In the genomic region with DNA sequence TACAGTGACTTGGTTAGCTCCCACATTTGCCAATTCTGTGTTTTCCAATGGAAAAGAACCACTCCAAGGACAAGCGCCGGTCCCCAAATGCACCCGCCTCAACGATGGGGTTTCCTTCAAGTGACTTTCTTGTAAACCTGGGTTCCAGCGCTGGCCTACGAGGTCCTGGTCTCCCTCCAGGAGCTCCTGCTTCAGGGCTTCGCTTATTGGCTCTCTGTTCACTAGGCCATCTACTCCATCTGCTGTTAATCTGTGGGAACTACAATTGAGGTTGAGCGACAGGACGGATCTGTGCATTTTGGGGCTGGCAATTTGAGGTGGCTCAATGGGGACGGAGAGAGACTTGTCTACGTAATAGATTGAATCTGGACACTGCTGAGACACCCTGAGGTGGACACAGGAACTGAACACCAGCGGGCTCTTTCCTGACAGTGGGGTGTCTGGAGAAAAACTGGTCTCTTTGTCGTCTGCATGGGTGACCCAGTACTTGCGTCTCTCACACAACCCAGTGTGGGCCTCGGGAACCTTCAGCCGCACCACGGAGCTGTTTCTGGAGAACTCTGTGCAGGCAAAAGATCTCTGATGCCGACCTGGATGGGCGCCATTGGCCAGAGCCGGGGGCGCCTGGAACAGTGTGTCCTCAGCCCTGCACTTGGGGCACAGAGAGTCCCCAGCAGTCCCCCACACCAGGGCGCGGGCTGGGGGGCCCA, we compare ENCODE assay signal across 8 cellular contexts.
A peak's percentile ranks its signal among the peaks of the same experiment; 100 is the strongest.
DNase-seq lines count a peak whose midpoint lies in the region; ATAC-seq and TF ChIP-seq lines count a peak whose summit lies in the region.

No MANE protein-coding gene starts in this region.

- no peak overlapping the region for H3K27ac ChIP-seq in tibial nerve

- H3K4me1 ChIP-seq in tibial nerve: no peaks in the 10 kb centered on the region

- peaks cover 14% of the 10 kb centered on the region for H3K4me1 Mint-ChIP-seq in chondrocyte (ENCODE audit: low read depth)
- no peaks in the 10 kb centered on the region for H3K4me1 Mint-ChIP-seq in activated naive CD8-positive, alpha-beta T cell treated with anti-CD3 and anti-CD28 coated beads, Interleukin-2, amount 50 U/mL, for 24 hours

- TF ChIP-seq CTCF in chondrocyte (IDR thresholded peaks at IDR 0.05) (peak; percentile 88), tibial nerve (IDR thresholded peaks at IDR 0.05) (peak; percentile 21 to 55 (median 37))

- no peaks in the 10 kb centered on the region for H3K27me3 Mint-ChIP-seq in chondrocyte (ENCODE audit: low read depth)
- peaks cover 2% of the 10 kb centered on the region for H3K27me3 Mint-ChIP-seq in activated naive CD8-positive, alpha-beta T cell treated with anti-CD3 and anti-CD28 coated beads, Interleukin-2, amount 50 U/mL, for 24 hours

- DNase-seq in D341Med (ENCODE audit: low spot score): peak; percentile 15
- peak; percentile 73 for DNase-seq in NCI-H82 (lab: John Stamatoyannopoulos, UW)
- DNase-seq in chondrocyte (ENCODE audit: low spot score): no peak
- peak; percentile 69 for DNase-seq in kidney tubule cell (ENCODE audit: low spot score)
- peak in 1 of 2 donors; percentile 26 for DNase-seq in tibial nerve (ENCODE audit: low spot score in 2 of 2)
- no peak for DNase-seq in activated CD4-positive, CD25-positive, alpha-beta regulatory T cell treated with anti-CD3 and anti-CD28 coated beads, Interleukin-2, amount 50 U/mL, for 72 hours
- DNase-seq in activated naive CD8-positive, alpha-beta T cell treated with anti-CD3 and anti-CD28 coated beads, Interleukin-2, amount 50 U/mL, for 24 hours: no peak

- H3K36me3 ChIP-seq in tibial nerve: no peaks in the 10 kb centered on the region

- no peak overlapping the region for H3K27ac Mint-ChIP-seq in chondrocyte (ENCODE audit: unreplicated experiment)
- H3K27ac Mint-ChIP-seq in activated naive CD8-positive, alpha-beta T cell treated with anti-CD3 and anti-CD28 coated beads, Interleukin-2, amount 50 U/mL, for 24 hours: no peak overlapping the region

- no peaks in the 10 kb centered on the region for H3K9me3 Mint-ChIP-seq in chondrocyte (ENCODE audit: low read depth)
- H3K9me3 Mint-ChIP-seq in activated naive CD8-positive, alpha-beta T cell treated with anti-CD3 and anti-CD28 coated beads, Interleukin-2, amount 50 U/mL, for 24 hours: no peaks in the 10 kb centered on the region

- H3K36me3 Mint-ChIP-seq in chondrocyte (ENCODE audit: low read depth): no peaks in the 10 kb centered on the region
- H3K36me3 Mint-ChIP-seq in activated naive CD8-positive, alpha-beta T cell treated with anti-CD3 and anti-CD28 coated beads, Interleukin-2, amount 50 U/mL, for 24 hours (ENCODE audit: low read depth): no peaks in the 10 kb centered on the region

- H3K27me3 ChIP-seq in tibial nerve: no peaks in the 10 kb centered on the region

- H3K4me3 ChIP-seq in tibial nerve: no peak overlapping the region

- no peak overlapping the region for H3K4me3 Mint-ChIP-seq in chondrocyte (ENCODE audit: unreplicated experiment)
- no peak overlapping the region for H3K4me3 Mint-ChIP-seq in activated naive CD8-positive, alpha-beta T cell treated with anti-CD3 and anti-CD28 coated beads, Interleukin-2, amount 50 U/mL, for 24 hours

- no peak for TF ChIP-seq POLR2A in tibial nerve (IDR thresholded peaks at IDR 0.05)

- 50 to 57% methylated on average over 17 to 20 of the region's 23 CpGs for WGBS in tibial nerve, 2 donors

- ATAC-seq in GM19467 (IDR thresholded peaks at IDR 0.05; ENCODE audit: unreplicated experiment): peak; percentile 61
- ATAC-seq in activated naive CD8-positive, alpha-beta T cell treated with anti-CD3 and anti-CD28 coated beads, Interleukin-2, amount 50 U/mL, for 24 hours: no peak

- TF ChIP-seq EP300 in tibial nerve (IDR thresholded peaks at IDR 0.05): no peak

- H3K9me3 ChIP-seq in tibial nerve: no peaks in the 10 kb centered on the region

Comparison
In these comparisons a context has a peak if more than half of its experiments do, and no peak if none do; other contexts are left out.
1. DNase-seq: peak in D341Med (single experiment), NCI-H82 (single experiment) and kidney tubule cell (single experiment); none in chondrocyte (single experiment), activated CD4-positive, CD25-positive, alpha-beta regulatory T cell treated with anti-CD3 and anti-CD28 coated beads, Interleukin-2, amount 50 U/mL, for 72 hours (single experiment) and activated naive CD8-positive, alpha-beta T cell treated with anti-CD3 and anti-CD28 coated beads, Interleukin-2, amount 50 U/mL, for 24 hours (single experiment).